1 cellular context compared by ENCODE assay signal in the genomic region with DNA sequence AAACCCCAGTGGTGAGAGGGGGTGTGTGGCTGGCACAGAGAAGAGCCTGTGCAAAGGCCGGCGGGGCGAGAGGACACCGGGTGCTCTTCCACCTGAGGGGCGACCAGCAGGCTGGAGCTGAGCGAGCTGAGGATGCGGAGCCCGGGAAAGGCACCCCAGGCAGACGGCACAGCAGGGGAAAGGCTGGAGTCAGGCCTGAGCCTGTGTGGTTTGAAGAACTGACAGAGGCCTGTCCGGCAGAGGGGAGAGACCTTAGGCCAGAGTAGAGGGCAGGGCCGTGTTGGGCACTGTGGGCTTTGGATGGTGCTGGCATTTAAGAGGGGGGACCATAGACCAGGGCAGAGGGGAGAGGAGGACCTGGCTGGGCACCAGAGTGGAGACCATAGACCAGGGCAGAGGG.
TF ChIP-seq lines count a peak whose summit lies in the region.

No MANE protein-coding gene starts in this region.

TF ChIP-seq in GM23338, 12 proteins besides CTCF, POLR2A, EP300 and RAD21 (continued from another document):
- no peak for TF ChIP-seq ZNF462 (CRISPR knock-in tag; IDR thresholded peaks at IDR 0.05)
